ENCODE assay signal across 15 cellular contexts in genomic region chr14:71114580-71114979, GRCh38.
DNase-seq lines count a peak whose midpoint lies in the region; ATAC-seq and TF ChIP-seq lines count a peak whose summit lies in the region.
"Had no signal": no experiment of that assay in that cellular context is flagged by ENCODE, and none has a peak within 500 bp of the region (broad histone marks: within the 10 kb centered on the region; RNA-seq: fewer than 3 reads in every experiment).

No MANE protein-coding gene starts in this region.

- intact Hi-C loops in activated B cell treated with CpG ODN at 0.5 μM for 24 hours (cut with micrococcal nuclease) = no loop called here

- no peaks in the 10 kb centered on the region for H3K9me3 ChIP-seq in smooth muscle cell (replicated peaks; ENCODE audit: low read depth)
- peaks cover 9% of the 10 kb centered on the region for H3K9me3 ChIP-seq in endodermal cell (ENCODE audit: control insufficient read depth, low read length)
- H3K9me3 ChIP-seq: BLaER1 had no signal

- H3K9ac ChIP-seq in smooth muscle cell (ENCODE audit: low read depth) = no peak overlapping the region
- H3K9ac ChIP-seq in endodermal cell (ENCODE audit: extremely low read depth, low read length, poor library complexity, severe bottlenecking) = no peak overlapping the region
- H3K9ac ChIP-seq: BLaER1 had no signal

- H2AFZ ChIP-seq in smooth muscle cell (ENCODE audit: low read depth) = no peak overlapping the region

- ATAC-seq in activated B cell treated with CpG ODN at 0.5 μM for 24 hours (ENCODE audit: low read depth) = no peak

- H3K4me1 ChIP-seq in smooth muscle cell (ENCODE audit: low read depth) (peaks cover 30% of the 10 kb centered on the region), endodermal cell (ENCODE audit: control insufficient read depth, insufficient read depth, low read length) (no peaks in the 10 kb centered on the region)

- no peaks in the 10 kb centered on the region for H3K27me3 ChIP-seq in smooth muscle cell (ENCODE audit: low read depth)
- H3K27me3 ChIP-seq in endodermal cell (ENCODE audit: control insufficient read depth, insufficient read depth, low read length, poor library complexity, severe bottlenecking) = no peaks in the 10 kb centered on the region
- H3K27me3 ChIP-seq: BLaER1 had no signal

- H3K4me1 Mint-ChIP-seq in activated naive CD4-positive, alpha-beta T cell treated with anti-CD3 and anti-CD28 coated beads, Interleukin-2, amount 50 U/mL, for 24 hours = peaks cover 9% of the 10 kb centered on the region
- H3K4me1 Mint-ChIP-seq in activated B cell treated with CpG ODN at 0.5 μM for 24 hours (peaks cover 40% of the 10 kb centered on the region), endodermal cell (peaks cover 9% of the 10 kb centered on the region)
- H3K4me1 Mint-ChIP-seq: CD8-positive, alpha-beta memory T cell had no signal

- no peak for TF ChIP-seq CTCF in activated B cell treated with CpG ODN at 0.5 μM for 24 hours (IDR thresholded peaks at IDR 0.05)
- no peak for TF ChIP-seq CTCF in smooth muscle cell (IDR thresholded peaks at IDR 0.05; ENCODE audit: borderline replicate concordance, insufficient read depth, poor library complexity, severe bottlenecking)
- no peak for TF ChIP-seq CTCF in endodermal cell (conservative IDR thresholded peaks at IDR 0.05)

- H3K79me2 ChIP-seq in smooth muscle cell (ENCODE audit: low read depth) = no peaks in the 10 kb centered on the region

- H3K36me3 ChIP-seq in smooth muscle cell (ENCODE audit: low read depth) (peaks cover 11% of the 10 kb centered on the region), endodermal cell (ENCODE audit: control insufficient read depth, insufficient read depth, low read length) (peaks cover 71% of the 10 kb centered on the region)

- no peaks in the 10 kb centered on the region for H4K20me1 ChIP-seq in smooth muscle cell (ENCODE audit: low read depth)
- H4K20me1 ChIP-seq: BLaER1 had no signal

- peak overlapping the region; percentile 41 for H3K27ac Mint-ChIP-seq in activated naive CD4-positive, alpha-beta T cell treated with anti-CD3 and anti-CD28 coated beads, Interleukin-2, amount 50 U/mL, for 24 hours
- H3K27ac Mint-ChIP-seq in activated B cell treated with CpG ODN at 0.5 μM for 24 hours (peak overlapping the region; percentile 7), endodermal cell (no peak overlapping the region)
- H3K27ac Mint-ChIP-seq: H9 had no signal

- no peak overlapping the region for H3K4me3 Mint-ChIP-seq in activated naive CD4-positive, alpha-beta T cell treated with anti-CD3 and anti-CD28 coated beads, Interleukin-2, amount 50 U/mL, for 24 hours
- H3K4me3 Mint-ChIP-seq in activated B cell treated with CpG ODN at 0.5 μM for 24 hours = no peak overlapping the region
- no peak overlapping the region for H3K4me3 Mint-ChIP-seq in endodermal cell
- H3K4me3 Mint-ChIP-seq: CD8-positive, alpha-beta memory T cell; H9 had no signal

- POLR2A ChIA-PET in activated B cell treated with CpG ODN at 0.5 μM for 24 hours (lab: Charles Lee) = interaction anchor here (0.6 to 0.9 kb wide), 2 partner anchors 10 to 28 kb away, joined by 4 to 6 read pairs; no protein-coding TSS in a partner anchor

- DNase-seq in activated naive CD4-positive, alpha-beta T cell (lab: John Stamatoyannopoulos, UW) = no peak
- DNase-seq in activated B cell treated with CpG ODN at 0.5 μM for 24 hours (no peak), smooth muscle cell (lab: John Stamatoyannopoulos, UW; ENCODE audit: unreplicated experiment) (no peak), kidney tubule cell (ENCODE audit: low spot score) (no peak), endodermal cell (no peak), T-helper 9 cell (no peak)
- DNase-seq: 8988T; AML-193; CD8-positive, alpha-beta memory T cell; DMS53; GF-D8; GOT3; H9 had no signal

- no peaks in the 10 kb centered on the region for H3K9me3 Mint-ChIP-seq in activated naive CD4-positive, alpha-beta T cell treated with anti-CD3 and anti-CD28 coated beads, Interleukin-2, amount 50 U/mL, for 24 hours
- H3K9me3 Mint-ChIP-seq in activated B cell treated with CpG ODN at 0.5 μM for 24 hours (no peaks in the 10 kb centered on the region), endodermal cell (peaks cover 4% of the 10 kb centered on the region)
- H3K9me3 Mint-ChIP-seq: CD8-positive, alpha-beta memory T cell; H9 had no signal

- CTCF ChIA-PET in activated B cell treated with CpG ODN at 0.5 μM for 24 hours (lab: Charles Lee) = interaction anchor here (1.0 to 2.4 kb wide), 3 partner anchors 10 to 289 kb away, joined by 3 to 12 read pairs (median 4); no protein-coding TSS in a partner anchor

- H3K27ac ChIP-seq in smooth muscle cell (ENCODE audit: low read depth) = peak overlapping the region; percentile 100
- no peak overlapping the region for H3K27ac ChIP-seq in endodermal cell (ENCODE audit: low read depth, low read length)
- H3K27ac ChIP-seq: BLaER1 had no signal

- H3F3A ChIP-seq in smooth muscle cell (ENCODE audit: low read depth) = peaks cover 25% of the 10 kb centered on the region

- 96% methylated on average over 1 of the region's 1 CpG for WGBS in smooth muscle cell (ENCODE audit: low lambda C conversion rate)
- WGBS in endodermal cell (ENCODE audit: insufficient coverage in 1 of 2, insufficient read length in 1 of 2), 2 experiments = 96% methylated on average over 1 of the region's 1 CpG; no CpG with 5 or more reads in 1 of the 2 experiments

- H3K4me2 ChIP-seq in smooth muscle cell = no peak overlapping the region
- H3K4me2 ChIP-seq: BLaER1 had no signal

- H3K27me3 Mint-ChIP-seq in activated naive CD4-positive, alpha-beta T cell treated with anti-CD3 and anti-CD28 coated beads, Interleukin-2, amount 50 U/mL, for 24 hours = no peaks in the 10 kb centered on the region
- H3K27me3 Mint-ChIP-seq in activated B cell treated with CpG ODN at 0.5 μM for 24 hours (no peaks in the 10 kb centered on the region), endodermal cell (ENCODE audit: insufficient read depth) (no peaks in the 10 kb centered on the region)
- H3K27me3 Mint-ChIP-seq: CD8-positive, alpha-beta memory T cell had no signal

- peaks cover 7% of the 10 kb centered on the region for H3K36me3 Mint-ChIP-seq in activated naive CD4-positive, alpha-beta T cell treated with anti-CD3 and anti-CD28 coated beads, Interleukin-2, amount 50 U/mL, for 24 hours
- H3K36me3 Mint-ChIP-seq in activated B cell treated with CpG ODN at 0.5 μM for 24 hours (ENCODE audit: low read depth) (peaks cover 35% of the 10 kb centered on the region), endodermal cell (ENCODE audit: low read depth) (peaks cover 53% of the 10 kb centered on the region)

- H3K4me3 ChIP-seq in smooth muscle cell (no peak overlapping the region), endodermal cell (ENCODE audit: low read length) (no peak overlapping the region)
- H3K4me3 ChIP-seq: BLaER1 had no signal
